18 cellular contexts compared by ENCODE assay signal in the genomic region with DNA sequence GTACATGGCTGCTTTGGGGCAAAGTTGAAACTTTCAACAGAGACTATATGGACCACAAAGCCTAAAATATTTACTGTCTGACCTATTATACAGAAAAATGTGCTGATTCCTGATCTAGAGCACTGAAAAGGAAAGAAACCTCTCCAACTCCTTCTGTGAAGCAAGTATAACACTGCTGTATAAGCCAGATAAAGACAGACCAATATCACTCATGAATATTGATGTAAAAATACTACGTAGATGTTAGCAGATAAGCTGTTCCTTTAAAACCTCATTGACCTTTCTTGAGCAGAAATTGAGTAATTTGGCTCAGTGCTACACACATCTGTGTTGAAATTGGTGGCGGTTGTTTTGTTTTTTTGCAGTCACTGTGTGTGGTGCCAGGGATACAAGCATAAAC.
"Had no signal": no experiment of that assay in that cellular context is flagged by ENCODE, and none has a peak within 500 bp of the region (broad histone marks: within the 10 kb centered on the region; RNA-seq: fewer than 3 reads in every experiment).

No MANE protein-coding gene starts in this region.

- ATAC-seq: gastroesophageal sphincter, heart right ventricle, T-helper 17 cell had no signal

- DNase-seq: activated B cell treated with CpG ODN at 0.5 μM for 24 hours; activated CD4-positive, alpha-beta T cell treated with anti-CD3 and anti-CD28 coated beads, Interleukin-2, amount 10 ng/mL, durations not matched to agents 24 days and 14 days; activated CD8-positive, alpha-beta memory T cell treated with anti-CD3 and anti-CD28 coated beads for 24 hours; activated naive CD8-positive, alpha-beta T cell treated with anti-CD3 and anti-CD28 coated beads, Interleukin-2, amount 10 ng/mL, durations not matched to agents 7 days and 5 days; aorta; central memory CD4-positive, alpha-beta T cell; cortex of kidney; effector CD4-positive, alpha-beta T cell; heart right ventricle; naive B cell; pancreas; sigmoid colon; stimulated activated CD4-positive, alpha-beta T cell treated with anti-CD3 and anti-CD28 coated beads, Interleukin-1b, Interleukin-23, amount 100 ng/mL, for 48 hours; T-helper 17 cell had no signal

- H3K4me3 ChIP-seq: esophagus muscularis mucosa, gastroesophageal sphincter, heart right ventricle, lung, neural progenitor cell, pancreas, sigmoid colon had no signal
